Comparison of ENCODE assay signal across 24 cellular contexts in genomic region chr2:178202927-178203326, GRCh38. TPM values are rescaled to one million over a fixed set of nuclear protein-coding genes. Genes with fewer than 3 reads are reported as not detected.
"Had no signal": no experiment of that assay in that cellular context is flagged by ENCODE, and none has a peak within 500 bp of the region (broad histone marks: within the 10 kb centered on the region; RNA-seq: fewer than 3 reads in every experiment).

No MANE protein-coding gene starts in this region.

- H3K9me3 ChIP-seq: esophagus squamous epithelium, gastroesophageal sphincter, left ventricle myocardium inferior, prostate gland, right atrium auricular region, spleen, tibial artery had no signal

- H3K36me3 Mint-ChIP-seq: activated naive CD8-positive, alpha-beta T cell treated with anti-CD3 and anti-CD28 coated beads, Interleukin-2, amount 10 ng/mL, durations not matched to agents 7 days and 5 days; mesothelial cell of epicardium had no signal

- H3K4me3 Mint-ChIP-seq: activated naive CD8-positive, alpha-beta T cell treated with anti-CD3 and anti-CD28 coated beads, Interleukin-2, amount 10 ng/mL, durations not matched to agents 7 days and 5 days; activated T-cell treated with anti-CD3 and anti-CD28 coated beads, Interleukin-2, amount 50 U/mL, for 24 hours; activated T-helper 17 cell treated with anti-CD3 and anti-CD28 coated beads, Interleukin-2, amount 50 U/mL, for 72 hours; endodermal cell; mesothelial cell of epicardium; natural killer cell; T-helper 2 cell treated with Interferon-gamma antibody and Interleukin-4, amounts not matched to agents 5 μg/mL and 100 μg/mL, for 36 hours had no signal

- H3K9me3 Mint-ChIP-seq: activated naive CD8-positive, alpha-beta T cell treated with anti-CD3 and anti-CD28 coated beads, Interleukin-2, amount 10 ng/mL, durations not matched to agents 7 days and 5 days; activated T-cell treated with anti-CD3 and anti-CD28 coated beads, Interleukin-2, amount 50 U/mL, for 24 hours; activated T-helper 17 cell treated with anti-CD3 and anti-CD28 coated beads, Interleukin-2, amount 50 U/mL, for 72 hours; endodermal cell; mesothelial cell of epicardium; natural killer cell; T-helper 2 cell treated with Interferon-gamma antibody and Interleukin-4, amounts not matched to agents 5 μg/mL and 100 μg/mL, for 36 hours had no signal

- H3K27me3 ChIP-seq: esophagus squamous epithelium, gastroesophageal sphincter, right atrium auricular region, tibial artery had no signal

- DNase-seq: activated CD4-positive, CD25-positive, alpha-beta regulatory T cell treated with anti-CD3 and anti-CD28 coated beads, Interleukin-2, amount 50 U/mL, for 72 hours; activated naive CD4-positive, alpha-beta T cell; activated naive CD8-positive, alpha-beta T cell treated with anti-CD3 and anti-CD28 coated beads, Interleukin-2, amount 10 ng/mL, durations not matched to agents 7 days and 5 days; activated T-cell treated with anti-CD3 and anti-CD28 coated beads, Interleukin-2, amount 50 U/mL, for 24 hours; cerebellar nuclear complex; endodermal cell; esophagus squamous epithelium; hypothalamus; left ventricle myocardium inferior; mammary epithelial cell; natural killer cell; spleen; stimulated activated CD4-positive, alpha-beta T cell treated with anti-CD3 and anti-CD28 coated beads, Interleukin-4, amount 100 ng/mL, for 1 hour; stimulated activated naive CD4-positive, alpha-beta T cell treated with Interleukin-2 at 50 U/mL for 16 hours; substantia nigra; tibial artery had no signal

- H3K27ac Mint-ChIP-seq: activated naive CD8-positive, alpha-beta T cell treated with anti-CD3 and anti-CD28 coated beads, Interleukin-2, amount 10 ng/mL, durations not matched to agents 7 days and 5 days; activated T-cell treated with anti-CD3 and anti-CD28 coated beads, Interleukin-2, amount 50 U/mL, for 24 hours; activated T-helper 17 cell treated with anti-CD3 and anti-CD28 coated beads, Interleukin-2, amount 50 U/mL, for 72 hours; endodermal cell; mesothelial cell of epicardium; natural killer cell; T-helper 2 cell treated with Interferon-gamma antibody and Interleukin-4, amounts not matched to agents 5 μg/mL and 100 μg/mL, for 36 hours had no signal

- H3K27ac ChIP-seq: coronary artery, esophagus squamous epithelium, gastroesophageal sphincter, left ventricle myocardium inferior, prostate gland, right atrium auricular region, spleen, tibial artery, VCaP had no signal

- H3K4me1 Mint-ChIP-seq: activated T-helper 17 cell treated with anti-CD3 and anti-CD28 coated beads, Interleukin-2, amount 50 U/mL, for 72 hours; mesothelial cell of epicardium; natural killer cell had no signal

- H3K4me1 ChIP-seq: esophagus squamous epithelium, gastroesophageal sphincter, prostate gland, spleen had no signal

- H3K4me3 ChIP-seq: coronary artery, esophagus squamous epithelium, gastroesophageal sphincter, left ventricle myocardium inferior, prostate gland, right atrium auricular region, spleen, tibial artery had no signal

- ATAC-seq: activated T-helper 17 cell treated with anti-CD3 and anti-CD28 coated beads, Interleukin-2, amount 50 U/mL, for 72 hours; gastroesophageal sphincter; natural killer cell had no signal

- H3K36me3 ChIP-seq: esophagus squamous epithelium, gastroesophageal sphincter, left ventricle myocardium inferior, prostate gland, right atrium auricular region, spleen, tibial artery had no signal

RNA-seq across cellular contexts. Expression of gene OSBPL6, which starts 8.6 kb away (rescaled TPM):
- total RNA-seq: natural killer cell had no signal
